In genomic region chr7:77696057-77696642, GRCh38 we compare ENCODE assay signal across 8 cellular contexts. TPM values are rescaled to one million over a fixed set of nuclear protein-coding genes. Genes with fewer than 3 reads are reported as not detected.
DNase-seq lines count a peak whose midpoint lies in the region; ATAC-seq, FAIRE-seq and TF ChIP-seq lines count a peak whose summit lies in the region.

Gene RSBN1L (plus strand): TSS chr7:77696459. CDS start chr7:77696470, 11 bp downstream.

- no peaks in the 10 kb centered on the region for H3K27me3 ChIP-seq in HUES64 (ENCODE audit: insufficient read depth, low read length)
- H3K27me3 ChIP-seq in OCI-LY1 (ENCODE audit: insufficient read depth, low read length), result no peaks in the 10 kb centered on the region
- no peaks in the 10 kb centered on the region for H3K27me3 ChIP-seq in endothelial cell of umbilical vein (ENCODE audit: control insufficient read depth in 2 of 2, insufficient read depth in 2 of 2, low read length in 2 of 2)

- dilution Hi-C loops in endothelial cell of umbilical vein (cut with MboI; ENCODE audit: extremely low pct_ligation_motif_present, low sequenced_read_pairs), result no loop called here

- peak; percentile 88 for TF ChIP-seq POLR2A in endothelial cell of umbilical vein (IDR thresholded peaks at IDR 0.05; ENCODE audit: low read depth, low read length)

- H3K4me2 ChIP-seq in OCI-LY1 (ENCODE audit: low read length), result peak within 1 kb of the TSS; percentile 82
- H3K4me2 ChIP-seq in endothelial cell of umbilical vein (ENCODE audit: insufficient read depth, low read length), result peak within 1 kb of the TSS; percentile 90

- peaks cover 28% of the 10 kb centered on the region for H3K4me1 ChIP-seq in HUES64 (ENCODE audit: insufficient read depth, low read length)
- peaks cover 53% of the 10 kb centered on the region for H3K4me1 ChIP-seq in OCI-LY1 (ENCODE audit: insufficient read depth, low read length, severe bottlenecking)
- peaks cover 23% of the 10 kb centered on the region for H3K4me1 ChIP-seq in endothelial cell of umbilical vein (ENCODE audit: control insufficient read depth, extremely low read depth, insufficient read depth, low read length)

- peak; percentile 90 for ATAC-seq in GM21447 (IDR thresholded peaks at IDR 0.05; ENCODE audit: unreplicated experiment)

- no peaks in the 10 kb centered on the region for H3K9me3 ChIP-seq in HUES64 (ENCODE audit: insufficient read depth, low read depth, low read length)
- H3K9me3 ChIP-seq in OCI-LY1 (ENCODE audit: low read length), result no peaks in the 10 kb centered on the region
- no peaks in the 10 kb centered on the region for H3K9me3 ChIP-seq in endothelial cell of umbilical vein (replicated peaks; ENCODE audit: control insufficient read depth, insufficient read depth, low read length)

- peak; percentile 25; the same call in 1 of the 2 replicates for TF ChIP-seq CTCF in OCI-LY1 (IDR thresholded peaks at IDR 0.05; ENCODE audit: low read length)
- peak; percentile 11 to 34 for TF ChIP-seq CTCF in endothelial cell of umbilical vein (IDR thresholded peaks at IDR 0.05; ENCODE audit: extremely low read depth in 1 of 2, insufficient read depth in 1 of 2, low read depth in 1 of 2, low read length in 2 of 2)

- H2AFZ ChIP-seq in OCI-LY1 (ENCODE audit: low read length) (peak within 1 kb of the TSS; percentile 31; the same call in 1 of the 2 replicates), endothelial cell of umbilical vein (ENCODE audit: low read depth, low read length) (peak within 1 kb of the TSS; percentile 84)

- peak within 1 kb of the TSS; percentile 89 for H3K27ac ChIP-seq in HUES64 (ENCODE audit: low read depth, low read length)
- peak within 1 kb of the TSS; percentile 85 for H3K27ac ChIP-seq in OCI-LY1 (ENCODE audit: low read depth, low read length, poor library complexity, severe bottlenecking)
- peak within 1 kb of the TSS; percentile 62 for H3K27ac ChIP-seq in endothelial cell of umbilical vein (ENCODE audit: insufficient read depth, low read depth, low read length)

- H3K79me2 ChIP-seq in OCI-LY1 (ENCODE audit: insufficient read depth, low read length), result peaks cover 81% of the 10 kb centered on the region
- peaks cover 50% of the 10 kb centered on the region for H3K79me2 ChIP-seq in endothelial cell of umbilical vein (ENCODE audit: control insufficient read depth, insufficient read depth, low read length)

- H4K20me1 ChIP-seq in OCI-LY1 (ENCODE audit: insufficient read depth, low read length) (no peaks in the 10 kb centered on the region), endothelial cell of umbilical vein (replicated peaks; ENCODE audit: control insufficient read depth, extremely low read depth, insufficient read depth, low read length) (no peaks in the 10 kb centered on the region)

- H3F3A ChIP-seq in OCI-LY1 (ENCODE audit: insufficient read depth, low read length), result no peaks in the 10 kb centered on the region

- no peaks in the 10 kb centered on the region for H3K9me1 ChIP-seq in endothelial cell of umbilical vein (replicated peaks; ENCODE audit: control insufficient read depth, extremely low read depth, insufficient read depth, low read length)

- H3K36me3 ChIP-seq in HUES64 (ENCODE audit: insufficient read depth, low read length) (peaks cover 5% of the 10 kb centered on the region), OCI-LY1 (ENCODE audit: insufficient read depth, low read length) (peaks cover 41% of the 10 kb centered on the region), endothelial cell of umbilical vein (ENCODE audit: control insufficient read depth in 2 of 2, extremely low read depth in 1 of 2, insufficient read depth in 2 of 2, low read length in 2 of 2) (no peaks in the 10 kb centered on the region)

- H3K4me3 ChIP-seq in HUES64 (ENCODE audit: low read length), result peak within 1 kb of the TSS; percentile 100
- H3K4me3 ChIP-seq in OCI-LY1 (ENCODE audit: low read depth, low read length, poor library complexity, severe bottlenecking), result peak within 1 kb of the TSS; percentile 80
- peak within 1 kb of the TSS; percentile 90 to 97 (median 91) for H3K4me3 ChIP-seq in endothelial cell of umbilical vein (replicated peaks in 1 of 3; ENCODE audit: insufficient read depth in 1 of 3, low read depth in 1 of 3, low read length in 3 of 3)

- DNase-seq in DMS 273 (lab: John Stamatoyannopoulos, UW; ENCODE audit: unreplicated experiment) (peak; percentile 100), endothelial cell of umbilical vein (ENCODE audit: low read depth, low spot score) (peak; percentile 99), middle frontal gyrus (ENCODE audit: extremely low spot score, low spot score) (peak; percentile 98)
- peak; percentile 97 for DNase-seq in activated CD8-positive, alpha-beta memory T cell treated with anti-CD3 and anti-CD28 coated beads, Interleukin-2, amount 50 U/mL, for 48 hours
- DNase-seq in stimulated activated CD8-positive, alpha-beta memory T cell treated with anti-CD3 and anti-CD28 coated beads, Interleukin-2, amount 100 ng/mL, for 48 hours (ENCODE audit: low read depth in 2 of 2), result peak; percentile 97

- no peaks in the 10 kb centered on the region for H3K9me2 ChIP-seq in OCI-LY1 (ENCODE audit: low read depth, low read length)

- WGBS in HUES64, result under 1% methylated on average over 53 of the region's 53 CpGs

- POLR2A ChIA-PET in endothelial cell of umbilical vein (lab: Charles Lee), result interaction anchor here (1.0 kb wide), 3 partner anchors 9 to 103 kb away, joined by 3 to 5 read pairs (median 3); partner anchors contain the start of genes PHTF2 and TMEM60

- H3K9ac ChIP-seq in HUES64 (ENCODE audit: low read depth, low read length) (peak within 1 kb of the TSS; percentile 97), OCI-LY1 (ENCODE audit: low read length) (peak within 1 kb of the TSS; percentile 94), endothelial cell of umbilical vein (replicated peaks; ENCODE audit: extremely low read depth, insufficient read depth, low read length) (peak within 1 kb of the TSS; percentile 71)

- intact Hi-C loops in endothelial cell of umbilical vein (cut with micrococcal nuclease), result loop anchor here (2.0 to 5.0 kb wide), 4 partner anchors 39 to 159 kb away; partner anchors contain the start of genes PHTF2, PTPN12 and TMEM60

- CTCF ChIA-PET in endothelial cell of umbilical vein (lab: Charles Lee), result interaction anchor here (0.6 to 4.1 kb wide), 8 partner anchors 9 to 344 kb away, joined by 3 to 37 read pairs (median 4); no protein-coding TSS in a partner anchor

- no TSS peak for BruUV-seq in endothelial cell of umbilical vein (replicated peaks; lab: Mats Ljungman, UMichigan)

- peak; percentile 94 for FAIRE-seq in endothelial cell of umbilical vein (lab: Jason Lieb, UNC)

TF ChIP-seq in endothelial cell of umbilical vein, 7 proteins besides CTCF, POLR2A, EP300 and RAD21:
- peak; percentile 83 for TF ChIP-seq POLR2AphosphoS5 (IDR thresholded peaks at IDR 0.05; ENCODE audit: insufficient read depth, low read depth, low read length)
- TF ChIP-seq MAX (IDR thresholded peaks at IDR 0.05; ENCODE audit: insufficient read depth, insufficient read length), result no peak
TF ChIP-seq in endothelial cell of umbilical vein: peak in this region for 1.

RNA-seq across cellular contexts. Expression of gene RSBN1L, which starts in this region (rescaled TPM):
- polyA plus RNA-seq in HUES64 (2013, experiment 1 of 2), result 11.9 TPM
- 14.3 TPM for polyA plus RNA-seq in HUES64 (2013, experiment 2 of 2)
- 13.1 and 13.3 TPM in 2 replicates for total RNA-seq in endothelial cell of umbilical vein
- 3.0 and 3.4 TPM in 2 replicates for polyA plus RNA-seq in endothelial cell of umbilical vein
- 4.3 and 4.5 TPM in 2 replicates for polyA plus RNA-seq in endothelial cell of umbilical vein (2011; cell fraction: cytosol; rRNA removed)
- 7.1 and 9.2 TPM in 2 replicates for polyA plus RNA-seq in endothelial cell of umbilical vein (2011; cell fraction: nucleus; rRNA removed)
- 6.7 and 11.1 TPM in 2 replicates for polyA plus RNA-seq in endothelial cell of umbilical vein (2012)
- 8.3 and 10.1 TPM in 2 replicates for polyA minus RNA-seq in endothelial cell of umbilical vein
- 16.0 TPM for polyA minus RNA-seq in endothelial cell of umbilical vein (2011; cell fraction: cytosol; rRNA and poly(A)+ RNA removed)
- 9.2 and 12.3 TPM in 2 replicates for polyA minus RNA-seq in endothelial cell of umbilical vein (2011; cell fraction: nucleus; rRNA and poly(A)+ RNA removed)

Comparison
In these comparisons a context has a peak if more than half of its experiments do, and no peak if none do; other contexts are left out.
1. Peak in every context shown above with its lines: DNase-seq, ATAC-seq, H3K4me3 ChIP-seq and H3K27ac ChIP-seq.